27 cellular contexts compared by ENCODE assay signal in the genomic region with DNA sequence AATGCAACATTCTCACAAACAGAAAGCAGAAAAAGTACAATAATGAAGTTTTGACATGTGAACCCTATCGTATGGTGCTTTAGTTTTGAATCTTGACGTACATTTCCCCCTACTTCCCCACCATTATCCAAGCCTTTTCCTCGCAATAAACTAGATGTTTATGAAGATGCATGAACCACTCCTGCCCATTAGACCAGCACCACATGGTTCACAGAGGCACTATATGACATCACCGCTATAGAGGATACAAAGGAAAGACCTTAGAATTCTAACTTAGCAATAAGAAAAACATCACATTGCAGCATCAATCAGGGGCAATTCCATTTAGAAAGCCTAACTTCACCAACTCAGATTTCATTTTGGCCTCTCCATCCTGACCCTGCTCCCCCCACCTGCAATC.
DNase-seq lines count a peak whose midpoint lies in the region; FAIRE-seq and TF ChIP-seq lines count a peak whose summit lies in the region.
"Had no signal": no experiment of that assay in that cellular context is flagged by ENCODE, and none has a peak within 500 bp of the region (broad histone marks: within the 10 kb centered on the region; RNA-seq: fewer than 3 reads in every experiment).

No MANE protein-coding gene starts in this region.

- intact Hi-C loops in ascending aorta (cut with DNase I): no loop called here

- H3K36me3 Mint-ChIP-seq in astrocyte (ENCODE audit: low read depth, unreplicated experiment): peaks cover 10% of the 10 kb centered on the region
- peaks cover 11% of the 10 kb centered on the region for H3K36me3 Mint-ChIP-seq in nephron (ENCODE audit: low read depth)
- peaks cover 16% of the 10 kb centered on the region for H3K36me3 Mint-ChIP-seq in endodermal cell (ENCODE audit: low read depth)

- H3K4me2 ChIP-seq in astrocyte (ENCODE audit: low read length): peak overlapping the region; percentile 47
- H3K4me2 ChIP-seq: KMS-11 had no signal

- no peaks in the 10 kb centered on the region for H4K20me1 ChIP-seq in astrocyte (ENCODE audit: insufficient read depth, low read length)

- H3K79me2 ChIP-seq in astrocyte (ENCODE audit: insufficient read depth, low read length): no peaks in the 10 kb centered on the region

- H3K27ac ChIP-seq in astrocyte (ENCODE audit: low read depth, low read length) (no peak overlapping the region), ascending aorta (no peak overlapping the region), endodermal cell (ENCODE audit: low read depth, low read length) (no peak overlapping the region)
- H3K27ac ChIP-seq: KMS-11 had no signal

- H3K4me3 ChIP-seq in astrocyte (ENCODE audit: insufficient read depth, low read depth, low read length) (no peak overlapping the region), ascending aorta (no peak overlapping the region), endodermal cell (ENCODE audit: low read length) (no peak overlapping the region)

- H3K27ac Mint-ChIP-seq in astrocyte (ENCODE audit: unreplicated experiment): no peak overlapping the region
- H3K27ac Mint-ChIP-seq in nephron: peak overlapping the region in 2 of 3 experiments; percentile 4 to 47
- H3K27ac Mint-ChIP-seq in endodermal cell: no peak overlapping the region

- no peak overlapping the region for H3K4me3 Mint-ChIP-seq in astrocyte (ENCODE audit: unreplicated experiment)
- H3K4me3 Mint-ChIP-seq in nephron: no peak overlapping the region
- no peak overlapping the region for H3K4me3 Mint-ChIP-seq in endodermal cell
- H3K4me3 Mint-ChIP-seq: CD14-positive monocyte; CD8-positive, alpha-beta memory T cell had no signal

- H3K27me3 Mint-ChIP-seq in astrocyte (ENCODE audit: low read depth, unreplicated experiment) (no peaks in the 10 kb centered on the region), nephron (ENCODE audit: low read depth) (peaks cover 3% of the 10 kb centered on the region), endodermal cell (ENCODE audit: insufficient read depth) (no peaks in the 10 kb centered on the region)

- TF ChIP-seq CTCF in astrocyte (IDR thresholded peaks at IDR 0.05; ENCODE audit: insufficient read depth, low read depth, low read length) (no peak), nephron (IDR thresholded peaks at IDR 0.05; ENCODE audit: unreplicated experiment in 3 of 3) (no peak), GM20000 (IDR thresholded peaks at IDR 0.05; ENCODE audit: extremely low read depth, missing control alignments) (no peak), ascending aorta (IDR thresholded peaks at IDR 0.05) (no peak), endodermal cell (conservative IDR thresholded peaks at IDR 0.05) (no peak)

- no peaks in the 10 kb centered on the region for H3K27me3 ChIP-seq in astrocyte (ENCODE audit: insufficient read depth, low read length)
- no peaks in the 10 kb centered on the region for H3K27me3 ChIP-seq in ascending aorta
- no peaks in the 10 kb centered on the region for H3K27me3 ChIP-seq in endodermal cell (ENCODE audit: control insufficient read depth, insufficient read depth, low read length, poor library complexity, severe bottlenecking)
- H3K27me3 ChIP-seq: BE2C had no signal

- 99% methylated on average over 4 of the region's 4 CpGs; no CpG with 5 or more reads in 1 of the 2 experiments for WGBS in endodermal cell (ENCODE audit: insufficient coverage in 1 of 2, insufficient read length in 1 of 2), 2 experiments

- H2AFZ ChIP-seq in astrocyte (ENCODE audit: low read depth, low read length): no peak overlapping the region

- no peaks in the 10 kb centered on the region for H3K36me3 ChIP-seq in astrocyte (ENCODE audit: insufficient read depth, low read length)
- peaks cover 0 to 6% of the 10 kb centered on the region in 2 donors for H3K36me3 ChIP-seq in ascending aorta
- peaks cover 10% of the 10 kb centered on the region for H3K36me3 ChIP-seq in endodermal cell (ENCODE audit: control insufficient read depth, insufficient read depth, low read length)
- H3K36me3 ChIP-seq: BE2C had no signal

- H3K4me1 ChIP-seq in astrocyte (ENCODE audit: insufficient read depth, low read length) (peaks cover 3% of the 10 kb centered on the region), ascending aorta (no peaks in the 10 kb centered on the region), endodermal cell (ENCODE audit: control insufficient read depth, insufficient read depth, low read length) (no peaks in the 10 kb centered on the region)
- H3K4me1 ChIP-seq: BE2C had no signal

- peaks cover 5% of the 10 kb centered on the region for H3K9me3 ChIP-seq in astrocyte (ENCODE audit: insufficient read depth, low read depth, low read length)
- H3K9me3 ChIP-seq in ascending aorta: no peaks in the 10 kb centered on the region
- H3K9me3 ChIP-seq in endodermal cell (ENCODE audit: control insufficient read depth, low read length): no peaks in the 10 kb centered on the region
- H3K9me3 ChIP-seq: BE2C had no signal

- no peak overlapping the region for H3K9ac ChIP-seq in astrocyte (ENCODE audit: low read length)
- no peak overlapping the region for H3K9ac ChIP-seq in endodermal cell (ENCODE audit: extremely low read depth, low read length, poor library complexity, severe bottlenecking)
- H3K9ac ChIP-seq: KMS-11 had no signal

- H3K9me3 Mint-ChIP-seq in astrocyte (ENCODE audit: unreplicated experiment) (peaks cover 5% of the 10 kb centered on the region), nephron (no peaks in the 10 kb centered on the region), endodermal cell (no peaks in the 10 kb centered on the region)

- DNase-seq in EH (ENCODE audit: low read depth) (peak; percentile 15), astrocyte (ENCODE audit: low read depth) (no peak), kidney glomerular epithelial cell (lab: John Stamatoyannopoulos, UW) (peak; percentile 21), GM20000 (ENCODE audit: low spot score) (no peak), ascending aorta (ENCODE audit: low spot score in 2 of 2) (no peak), endodermal cell (no peak), retina (no peak)
- DNase-seq: 8988T; BE2C; Calu3; CD8-positive, alpha-beta memory T cell; DMS79 treated with DMSO at 0.1 percent for 48 hours; HCEC 1CT; IMR-90; MM.1S; NCI-H1417; NCI-H1694; NCI-H2029 treated with DMSO at 0.1 percent for 48 hours; NCI-H446 treated with DMSO at 0.1 percent for 48 hours; NCI-H526; NCI-H82; NK-92 treated with Interleukin-12 subunit alpha and Interleukin-12 subunit beta, amount 100 ng/mL, for 24 hours; PC-3 had no signal

- no peaks in the 10 kb centered on the region for H3K4me1 Mint-ChIP-seq in astrocyte (ENCODE audit: low read depth, unreplicated experiment)
- H3K4me1 Mint-ChIP-seq in nephron: no peaks in the 10 kb centered on the region
- no peaks in the 10 kb centered on the region for H3K4me1 Mint-ChIP-seq in endodermal cell
- H3K4me1 Mint-ChIP-seq: CD14-positive monocyte; CD8-positive, alpha-beta memory T cell had no signal

- no peak for FAIRE-seq in astrocyte (lab: Jason Lieb, UNC)
- FAIRE-seq: GM18507 had no signal

Comparison
In these comparisons a context has a peak if more than half of its experiments do, and no peak if none do; other contexts are left out.
1. DNase-seq: peak in EH (single experiment) and kidney glomerular epithelial cell (single experiment); none in astrocyte (single experiment), GM20000 (single experiment), ascending aorta (0 of 2), endodermal cell (single experiment) and retina (single experiment).
2. H3K27ac Mint-ChIP-seq: peak in nephron (2 of 3); none in astrocyte (single experiment) and endodermal cell (single experiment).